Comparison of ENCODE assay signal across 20 cellular contexts in genomic region chr11:69148377-69148762, GRCh38. TPM values are rescaled to one million over a fixed set of nuclear protein-coding genes. Genes with fewer than 3 reads are reported as not detected.
DNase-seq lines count a peak whose midpoint lies in the region; ATAC-seq, FAIRE-seq and TF ChIP-seq lines count a peak whose summit lies in the region.
"Had no signal": no experiment of that assay in that cellular context is flagged by ENCODE, and none has a peak within 500 bp of the region (broad histone marks: within the 10 kb centered on the region; RNA-seq: fewer than 3 reads in every experiment).

No MANE protein-coding gene starts in this region.

- H3K4me1 ChIP-seq in GM23338 (ENCODE audit: insufficient read depth) (peaks cover 16% of the 10 kb centered on the region), K562 (replicated peaks in 1 of 2; ENCODE audit: control insufficient read depth in 2 of 2, insufficient read depth in 2 of 2, low read length in 2 of 2) (peaks cover 0 to under 1% of the 10 kb centered on the region in 2 experiments; a peak in 2 of 5 replicates), neuronal stem cell (ENCODE audit: control insufficient read depth in 2 of 2, insufficient read depth in 1 of 2, low read depth in 1 of 2, low read length in 2 of 2) (peaks cover 4 to 10% of the 10 kb centered on the region in 2 donors), upper lobe of right lung (no peaks in the 10 kb centered on the region)
- H3K4me1 ChIP-seq: BE2C, HAP-1 had no signal

- H3K27ac Mint-ChIP-seq in GM23338 (peak overlapping the region; percentile 64; the same call in 1 of the 2 replicates), glutamatergic neuron (ENCODE audit: unreplicated experiment) (no peak overlapping the region)

- no peak overlapping the region for H2AFZ ChIP-seq in GM23338
- H2AFZ ChIP-seq in K562 (ENCODE audit: low read depth, low read length): peak overlapping the region; percentile 52
- H2AFZ ChIP-seq in neuronal stem cell (ENCODE audit: low read length): no peak overlapping the region

- H4K20me1 ChIP-seq in GM23338 (replicated peaks; ENCODE audit: insufficient read depth) (no peaks in the 10 kb centered on the region), K562 (replicated peaks; ENCODE audit: control insufficient read depth, insufficient read depth, low read length) (no peaks in the 10 kb centered on the region)

- H2BK15ac ChIP-seq in neuronal stem cell (ENCODE audit: low read length): no peak overlapping the region

- H2BK120ac ChIP-seq in neuronal stem cell (ENCODE audit: low read depth, low read length): no peak overlapping the region

- H3K79me2 ChIP-seq in GM23338 (replicated peaks; ENCODE audit: insufficient read depth): no peaks in the 10 kb centered on the region
- no peaks in the 10 kb centered on the region for H3K79me2 ChIP-seq in K562 (ENCODE audit: control insufficient read depth, insufficient read depth, low read length)

- no peak overlapping the region for H3K18ac ChIP-seq in neuronal stem cell (ENCODE audit: low read length)

- intact Hi-C loops in K562 (cut with micrococcal nuclease): no loop called here
- intact Hi-C loops in upper lobe of right lung (cut with DNase I): no loop called here

- H3K9ac ChIP-seq in K562 (ENCODE audit: insufficient read depth in 1 of 2, low read depth in 2 of 2, low read length in 2 of 2) (no peak overlapping the region), neuronal stem cell (ENCODE audit: low read depth, low read length, poor library complexity) (no peak overlapping the region)

- H3K9me3 ChIP-seq in K562 (replicated peaks; ENCODE audit: control insufficient read depth, insufficient read depth, low read depth, low read length): no peaks in the 10 kb centered on the region
- H3K9me3 ChIP-seq in neuronal stem cell (replicated peaks in 1 of 2; ENCODE audit: control insufficient read depth in 2 of 2, insufficient read depth in 1 of 2, low read depth in 1 of 2, low read length in 2 of 2): peaks cover 6 to 11% of the 10 kb centered on the region in 2 donors
- H3K9me3 ChIP-seq in upper lobe of right lung: peaks cover 7% of the 10 kb centered on the region

- H3K36me3 Mint-ChIP-seq in GM23338 (ENCODE audit: low read depth): peaks cover 25% of the 10 kb centered on the region
- H3K36me3 Mint-ChIP-seq in glutamatergic neuron (ENCODE audit: unreplicated experiment): peaks cover 20% of the 10 kb centered on the region
- H3K36me3 Mint-ChIP-seq: CD14-positive monocyte had no signal

- H3K4ac ChIP-seq in neuronal stem cell (ENCODE audit: low read length): no peak overlapping the region

- POLR2A ChIA-PET in K562 (lab: Yijun Ruan, JAX): no interaction called here

- 19% methylated on average over 13 of the region's 13 CpGs for WGBS in K562 (ENCODE audit: insufficient coverage, low coverage, missing lambda C conversion rate)
- no CpG with 5 or more reads among the region's 13 CpGs for WGBS in neuronal stem cell (ENCODE audit: extremely low coverage in 2 of 2, insufficient read length in 2 of 2, insufficient replicate concordance in 1 of 2), 2 donors

- no peak overlapping the region for H3K14ac ChIP-seq in neuronal stem cell (ENCODE audit: low read length)

- H3K4me3 ChIP-seq in GM23338 (no peak overlapping the region), K562 (no peak overlapping the region), neuronal stem cell (ENCODE audit: low read length in 2 of 2) (no peak overlapping the region), upper lobe of right lung (no peak overlapping the region)
- H3K4me3 ChIP-seq: HAP-1 had no signal

- TF ChIP-seq RAD21 in K562 (CRISPR knock-in tag; conservative IDR thresholded peaks at IDR 0.05 in 1 of 2, IDR thresholded peaks at IDR 0.05 in 1 of 2): no peak

- CTCF ChIA-PET in K562 (lab: Yijun Ruan, JAX; ENCODE audit: low intra/inter-chr PET ratio): no interaction called here

- no peak overlapping the region for H2BK12ac ChIP-seq in neuronal stem cell (ENCODE audit: low read length)

- H3K36me3 ChIP-seq in GM23338 (ENCODE audit: insufficient read depth) (no peaks in the 10 kb centered on the region; the same call in 1 of the 2 replicates), K562 (ENCODE audit: control insufficient read depth, insufficient read depth, low read length) (no peaks in the 10 kb centered on the region), neuronal stem cell (replicated peaks in 1 of 2; ENCODE audit: control insufficient read depth in 2 of 2, insufficient read depth in 2 of 2, low read length in 2 of 2) (peaks cover 0 to 2% of the 10 kb centered on the region in 2 donors), upper lobe of right lung (no peaks in the 10 kb centered on the region)
- H3K36me3 ChIP-seq: BE2C, HAP-1 had no signal

- peak overlapping the region; percentile 9 for H2AK5ac ChIP-seq in neuronal stem cell (ENCODE audit: low read depth, low read length)

- no peak overlapping the region for H4K8ac ChIP-seq in neuronal stem cell (ENCODE audit: low read depth, low read length)

- no peak for FAIRE-seq in K562 (lab: Jason Lieb, UNC)
- FAIRE-seq: A204.1 had no signal

- H3K27me3 ChIP-seq in GM23338 (ENCODE audit: insufficient read depth): no peaks in the 10 kb centered on the region
- H3K27me3 ChIP-seq in K562 (ENCODE audit: control insufficient read depth in 2 of 2, insufficient read depth in 2 of 2, low read length in 2 of 2): peaks cover 2 to 11% of the 10 kb centered on the region in 2 experiments; a peak in 4 of 5 replicates
- peaks cover 0 to 13% (median 0%) of the 10 kb centered on the region in 3 experiments for H3K27me3 ChIP-seq in neuronal stem cell (ENCODE audit: control insufficient read depth in 3 of 3, insufficient read depth in 3 of 3, low read depth in 1 of 3, low read length in 3 of 3)
- H3K27me3 ChIP-seq in upper lobe of right lung: no peaks in the 10 kb centered on the region
- H3K27me3 ChIP-seq: BE2C had no signal

- TF ChIP-seq CTCF in GM23338 (conservative IDR thresholded peaks at IDR 0.05; ENCODE audit: low read depth in 2 of 2) (no peak), K562 (IDR thresholded peaks at IDR 0.05 in 2 of 3, conservative IDR thresholded peaks at IDR 0.05 in 1 of 3; ENCODE audit: insufficient read depth in 2 of 3, low read depth in 1 of 3, low read length in 3 of 3) (no peak), upper lobe of right lung (IDR thresholded peaks at IDR 0.05) (no peak), glutamatergic neuron (IDR thresholded peaks at IDR 0.05; ENCODE audit: partially characterized antibody, unreplicated experiment) (no peak)

- no peak overlapping the region for H3K23ac ChIP-seq in neuronal stem cell (ENCODE audit: low read depth, low read length, poor library complexity)

- in situ Hi-C loops in K562 (cut with MboI): no loop called here

- peaks cover 1% of the 10 kb centered on the region for H3K79me1 ChIP-seq in neuronal stem cell (ENCODE audit: low read depth, low read length)

- TF ChIP-seq POLR2A in K562 (conservative IDR thresholded peaks at IDR 0.05): no peak

- H2BK5ac ChIP-seq in neuronal stem cell (ENCODE audit: low read length): no peak overlapping the region

- DNase-seq in GM23338 (ENCODE audit: low spot score) (no peak), K562 (ENCODE audit: extremely low read depth in 1 of 4, low spot score in 3 of 4) (no peak), neuronal stem cell (ENCODE audit: low spot score) (no peak), upper lobe of right lung (peak; percentile 40), glutamatergic neuron (no peak), T-helper 1 cell (no peak)
- DNase-seq: ACHN; BE2C; CD4-positive, alpha-beta memory T cell; DMS153; DMS79; Karpas-422; KBM-7 had no signal

- no peak overlapping the region for H3K27ac ChIP-seq in GM23338 (ENCODE audit: low read depth)
- no peak overlapping the region for H3K27ac ChIP-seq in K562 (ENCODE audit: extremely low read depth, low read depth, low read length)
- no peak overlapping the region for H3K27ac ChIP-seq in neuronal stem cell (replicated peaks; ENCODE audit: low read length)
- H3K27ac ChIP-seq in upper lobe of right lung: no peak overlapping the region

- peaks cover 8% of the 10 kb centered on the region for H3K27me3 Mint-ChIP-seq in GM23338 (ENCODE audit: insufficient read depth, low read depth, poor library complexity)
- no peaks in the 10 kb centered on the region for H3K27me3 Mint-ChIP-seq in glutamatergic neuron (ENCODE audit: unreplicated experiment)

- no peak for TF ChIP-seq EP300 in K562 (IDR thresholded peaks at IDR 0.05; ENCODE audit: low read length)

- peaks cover 20% of the 10 kb centered on the region for H3K4me1 Mint-ChIP-seq in GM23338
- peaks cover 1% of the 10 kb centered on the region for H3K4me1 Mint-ChIP-seq in glutamatergic neuron (ENCODE audit: low read depth, unreplicated experiment)
- H3K4me1 Mint-ChIP-seq: CD14-positive monocyte had no signal

- H3K4me2 ChIP-seq in GM23338 (no peak overlapping the region), K562 (ENCODE audit: insufficient read depth, low read length) (0 out of 2 replicates have a peak overlapping the region, but pooled peaks have one; percentile 1), neuronal stem cell (ENCODE audit: insufficient read depth, low read length, poor library complexity, severe bottlenecking) (no peak overlapping the region)

- H3K4me3 Mint-ChIP-seq in GM23338 (no peak overlapping the region), glutamatergic neuron (ENCODE audit: unreplicated experiment) (no peak overlapping the region)
- H3K4me3 Mint-ChIP-seq: CD14-positive monocyte; CD4-positive, alpha-beta memory T cell had no signal

- peaks cover 4% of the 10 kb centered on the region for H3K9me1 ChIP-seq in K562 (ENCODE audit: control insufficient read depth, insufficient read depth, low read length)

- no peak overlapping the region for H4K91ac ChIP-seq in neuronal stem cell (ENCODE audit: low read depth, low read length, poor library complexity)

- ATAC-seq in GM23338 (no peak), K562 (no peak), upper lobe of right lung (no peak), HG02840 (IDR thresholded peaks at IDR 0.05; ENCODE audit: low FRiP score, unreplicated experiment) (no peak)

- BruUV-seq in K562 (replicated peaks; lab: Mats Ljungman, UMichigan): no TSS peak

- peaks cover 40% of the 10 kb centered on the region for H3K9me3 Mint-ChIP-seq in GM23338
- peaks cover 14% of the 10 kb centered on the region for H3K9me3 Mint-ChIP-seq in glutamatergic neuron (ENCODE audit: unreplicated experiment)

- no peaks in the 10 kb centered on the region; the same call in 1 of the 2 replicates for H3K9me2 ChIP-seq in GM23338 (ENCODE audit: insufficient read depth)

- H3F3A ChIP-seq in GM23338 (replicated peaks; ENCODE audit: low read depth): no peaks in the 10 kb centered on the region

RNA-seq across cellular contexts. Expression of gene SMIM38, which starts 7.4 kb away (rescaled TPM):
- total RNA-seq in GM23338 (2014; rRNA removed; shearing (Covaris generic)): 0.38 TPM in 1 of 2 replicates, not detected in the other
- polyA plus RNA-seq in GM23338 (2016; fragmentation: Nextera tagmentation; extraction: Ambion mirVana) (not detected in 2 replicates), K562 (2011; rRNA removed) (0.34 and 0.99 TPM in 2 replicates), K562 (2014; fragmentation: Illumina TruSeq; extraction: Trizol) (0.21 TPM in 2 replicates), K562 (2014; fragmentation: Nextera tagmentation; extraction: Ambion mirVana) (not detected), K562 (2014; rRNA removed) (0.07 and 0.36 TPM in 2 replicates)
- 4.9 and 7.8 TPM in 2 replicates for total RNA-seq in K562 (2011; cell fraction: chromatin; rRNA removed; ENCODE audit: low replicate concordance)
- total RNA-seq in K562 (2011; cell fraction: nucleolus; rRNA removed): 5.0 and 7.9 TPM in 2 replicates
- total RNA-seq in K562 (2011; cell fraction: nucleoplasm; rRNA removed): 4.7 and 5.7 TPM in 2 replicates
- total RNA-seq in K562 (2014; rRNA removed) (0.33 and 1.2 TPM in 2 replicates), K562 (2014; rRNA removed; fragmentation: Illumina TruSeq; extraction: Trizol) (0.06 and 0.15 TPM in 2 replicates), K562 (2015; rRNA removed; fragmentation: Illumina TruSeq; extraction: Trizol) (0.11 and 0.14 TPM in 2 replicates), K562 (2021) (0.27 and 0.38 TPM in 2 replicates), upper lobe of right lung (not detected), glutamatergic neuron (ENCODE audit: unreplicated experiment) (0.32 TPM)
- polyA plus RNA-seq in K562 (2011; cell fraction: cytosol; rRNA removed): 0.35 and 0.67 TPM in 2 replicates
- 1.3 and 4.0 TPM in 2 replicates for polyA plus RNA-seq in K562 (2011; cell fraction: nucleus; rRNA removed)
- polyA plus RNA-seq in K562 (2012): 0.12 and 0.68 TPM in 2 replicates
- polyA minus RNA-seq in K562 (2011; rRNA and poly(A)+ RNA removed): 0.24 and 1.5 TPM in 2 replicates
- polyA minus RNA-seq in K562 (2011; cell fraction: cytosol; rRNA and poly(A)+ RNA removed): 1.7 and 1.9 TPM in 2 replicates
- polyA minus RNA-seq in K562 (2011; cell fraction: nucleus; rRNA and poly(A)+ RNA removed): 1.1 and 1.3 TPM in 2 replicates
- 0.26 TPM for polyA plus RNA-seq in neuronal stem cell (2013, experiment 1 of 2)
- 0.36 TPM for polyA plus RNA-seq in neuronal stem cell (2013, experiment 2 of 2)
- total RNA-seq: Daoy, H4, HT-29 had no signal
- polyA plus RNA-seq: CD14-positive monocyte; CD4-positive, alpha-beta memory T cell had no signal
